8 cellular contexts compared by ENCODE assay signal in genomic region chr13:108269601-108270328, GRCh38. TPM values are rescaled to one million over a fixed set of nuclear protein-coding genes. Genes with fewer than 3 reads are reported as not detected.
DNase-seq lines count a peak whose midpoint lies in the region; ATAC-seq and TF ChIP-seq lines count a peak whose summit lies in the region.

A gene with protein sequence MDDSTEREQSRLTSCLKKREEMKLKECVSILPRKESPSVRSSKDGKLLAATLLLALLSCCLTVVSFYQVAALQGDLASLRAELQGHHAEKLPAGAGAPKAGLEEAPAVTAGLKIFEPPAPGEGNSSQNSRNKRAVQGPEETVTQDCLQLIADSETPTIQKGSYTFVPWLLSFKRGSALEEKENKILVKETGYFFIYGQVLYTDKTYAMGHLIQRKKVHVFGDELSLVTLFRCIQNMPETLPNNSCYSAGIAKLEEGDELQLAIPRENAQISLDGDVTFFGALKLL (plus strand): TSS chr13:108269718. CDS start chr13:108269896, 178 bp downstream.

- peaks cover 0 to 12% (median 0%) of the 10 kb centered on the region in 11 experiments; a peak in 2 of 22 replicates for H3K9me3 ChIP-seq in BLaER1 treated with 17β-estradiol and CSF1 and Interleukin-3, amounts not matched to agents 10 nM and 100 nM (replicated peaks in 1 of 11)
- no peaks in the 10 kb centered on the region for H3K9me3 ChIP-seq in T-helper 17 cell (ENCODE audit: control insufficient read depth, low read length, poor library complexity, severe bottlenecking)

- H3K4me3 Mint-ChIP-seq in T-helper 17 cell: peak within 1 kb of the TSS; percentile 91

- peak within 1 kb of the TSS; percentile 64 to 88 (median 82) for H3K9ac ChIP-seq in BLaER1 treated with 17β-estradiol and CSF1 and Interleukin-3, amounts not matched to agents 10 nM and 100 nM

- H3K27ac ChIP-seq in BLaER1 treated with 17β-estradiol and CSF1 and Interleukin-3, amounts not matched to agents 10 nM and 100 nM: peak within 1 kb of the TSS; percentile 66 to 95 (median 89)
- H3K27ac ChIP-seq in RWPE1: no peak within 1 kb of the TSS

- in situ Hi-C loops in astrocyte of the spinal cord (cut with HindIII; ENCODE audit: low sequenced_read_pairs): no loop called here

- peak; percentile 57 for ATAC-seq in GM19328 (IDR thresholded peaks at IDR 0.05; ENCODE audit: unreplicated experiment)
- ATAC-seq in HG03439 (IDR thresholded peaks at IDR 0.05; ENCODE audit: unreplicated experiment): peak; percentile 84
- ATAC-seq in T-helper 17 cell: peak; percentile 75

- H3K36me3 Mint-ChIP-seq in T-helper 17 cell (ENCODE audit: low read depth): no peaks in the 10 kb centered on the region

- TF ChIP-seq CTCF in astrocyte of the spinal cord (IDR thresholded peaks at IDR 0.05; ENCODE audit: low read depth, low read length) (no peak), RWPE1 (conservative IDR thresholded peaks at IDR 0.05; ENCODE audit: low read depth) (no peak)

- no peaks in the 10 kb centered on the region for H3K27me3 Mint-ChIP-seq in T-helper 17 cell

- no peaks in the 10 kb centered on the region for H3K27me3 ChIP-seq in BLaER1 treated with 17β-estradiol and CSF1 and Interleukin-3, amounts not matched to agents 10 nM and 100 nM

- peak within 1 kb of the TSS; percentile 33 to 77 (median 64); a peak in 19 of 20 replicates for H3K4me3 ChIP-seq in BLaER1 treated with 17β-estradiol and CSF1 and Interleukin-3, amounts not matched to agents 10 nM and 100 nM
- peak within 1 kb of the TSS; percentile 19 for H3K4me3 ChIP-seq in astrocyte of the spinal cord (ENCODE audit: low read depth, low read length)

- no peaks in the 10 kb centered on the region for H4K20me1 ChIP-seq in BLaER1 treated with 17β-estradiol and CSF1 and Interleukin-3, amounts not matched to agents 10 nM and 100 nM

- DNase-seq in T-helper 17 cell (peak; percentile 13 to 21 (median 14)), astrocyte of the spinal cord (ENCODE audit: low read depth, low spot score) (peak; percentile 24), islet precursor cell (peak; percentile 74), RWPE1 (ENCODE audit: low spot score) (no peak)
- DNase-seq in stimulated activated CD4-positive, alpha-beta T cell treated with anti-CD3 and anti-CD28 coated beads, Interleukin-1b, Interleukin-23, amount 100 ng/mL, for 24 hours (ENCODE audit: low read depth in 4 of 4, low spot score in 1 of 4): peak in 3 of 4 experiments; percentile 5 to 14 (median 13)

- H3K4me1 ChIP-seq in BLaER1 treated with 17β-estradiol and CSF1 and Interleukin-3, amounts not matched to agents 10 nM and 100 nM: peaks cover 33 to 74% (median 55%) of the 10 kb centered on the region in 10 experiments

- H3K4me1 Mint-ChIP-seq in T-helper 17 cell: peaks cover 33% of the 10 kb centered on the region

- CTCF ChIA-PET in RWPE1 (lab: Yijun Ruan, JAX): interaction anchor here (0.6 to 0.7 kb wide), 2 partner anchors 16 to 1887 kb away, joined by 3 to 4 read pairs; no protein-coding TSS in a partner anchor

- POLR2A ChIA-PET in RWPE1 (lab: Yijun Ruan, JAX; ENCODE audit: low non-redundant PET): no interaction called here

- H3K36me3 ChIP-seq in BLaER1 treated with 17β-estradiol and CSF1 and Interleukin-3, amounts not matched to agents 10 nM and 100 nM: peaks cover 0 to 6% (median 0%) of the 10 kb centered on the region in 11 experiments; a peak in 2 of 22 replicates

- H3K4me2 ChIP-seq in BLaER1 treated with 17β-estradiol and CSF1 and Interleukin-3, amounts not matched to agents 10 nM and 100 nM: peak within 1 kb of the TSS; percentile 79 to 96 (median 87)

- H3K27ac Mint-ChIP-seq in T-helper 17 cell: peak within 1 kb of the TSS; percentile 93

RNA-seq across cellular contexts. Expression of the gene that starts here (rescaled TPM):
- total RNA-seq in T-helper 17 cell: 10 to 100 TPM in 1 of 2 donors, 1 to 10 TPM in 1; 9.7 to 10.3 TPM
